Comparison of ENCODE assay signal across 8 cellular contexts in the genomic region with DNA sequence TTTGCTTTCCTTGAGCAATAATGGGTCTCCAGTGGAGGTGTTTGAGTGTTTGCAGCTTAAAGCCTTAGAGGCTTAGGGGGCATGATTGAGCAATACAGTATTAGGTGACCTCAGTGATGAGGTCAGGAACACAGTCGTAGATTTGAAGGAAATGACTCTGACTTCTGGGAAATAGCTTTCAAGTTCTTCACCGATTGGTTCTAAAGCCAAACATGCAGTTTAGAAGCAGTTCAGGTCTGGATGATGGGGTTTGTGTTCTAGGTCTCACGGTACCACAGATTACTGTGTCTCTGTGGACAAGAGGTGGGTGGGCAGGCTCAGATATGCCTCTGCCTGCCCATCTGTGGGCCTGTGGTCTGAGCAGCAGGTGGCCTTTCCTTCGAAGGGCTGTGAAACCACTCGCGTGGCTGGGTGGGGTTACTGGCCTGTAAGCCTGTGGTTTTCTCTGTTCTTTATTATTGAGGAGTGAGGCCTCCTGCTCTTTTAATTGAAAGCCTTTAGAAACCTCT. TPM values are rescaled to one million over a fixed set of nuclear protein-coding genes. Genes with fewer than 3 reads are reported as not detected.
DNase-seq lines count a peak whose midpoint lies in the region; ATAC-seq and TF ChIP-seq lines count a peak whose summit lies in the region.

No MANE protein-coding gene starts in this region.

- TF ChIP-seq EP300 in gastroesophageal sphincter (IDR thresholded peaks at IDR 0.05) = no peak

- no peak for TF ChIP-seq CTCF in Panc1 (IDR thresholded peaks at IDR 0.05)
- TF ChIP-seq CTCF in cardiac fibroblast (IDR thresholded peaks at IDR 0.05; ENCODE audit: low read depth, low read length) = no peak
- no peak for TF ChIP-seq CTCF in gastroesophageal sphincter (IDR thresholded peaks at IDR 0.05)

- peaks cover 15 to 34% (median 15%) of the 10 kb centered on the region in 3 donors for H3K4me1 Mint-ChIP-seq in naive B cell

- H3K4me3 ChIP-seq in Panc1 (ENCODE audit: low read depth in 2 of 2, low read length in 2 of 2) = no peak overlapping the region
- no peak overlapping the region for H3K4me3 ChIP-seq in cardiac fibroblast (replicated peaks in 1 of 2; ENCODE audit: low read depth in 2 of 2, low read length in 2 of 2)
- no peak overlapping the region for H3K4me3 ChIP-seq in gastroesophageal sphincter

- H3K4me3 Mint-ChIP-seq in naive B cell = peak overlapping the region; percentile 4 to 88 (median 72)

- in situ Hi-C loops in Panc1 (cut with HindIII; ENCODE audit: low pct_unique_long_range_greater_than_20kb, low sequenced_read_pairs) = no loop called here

- CTCF ChIA-PET in Panc1 (lab: Charles Lee) = no interaction called here

- intact Hi-C loops in Panc1 (cut with micrococcal nuclease; ENCODE audit: unreplicated experiment) = no loop called here

- no TSS peak for BruUV-seq in Panc1 (replicated peaks; lab: Mats Ljungman, UMichigan)

- POLR2A ChIA-PET in Panc1 (lab: Charles Lee) = no interaction called here

- ATAC-seq in GM18870 (IDR thresholded peaks at IDR 0.05; ENCODE audit: unreplicated experiment) = peak; percentile 61
- ATAC-seq in HG02759 (IDR thresholded peaks at IDR 0.05; ENCODE audit: unreplicated experiment) = peak; percentile 74
- ATAC-seq in Panc1 = no peak
- peak; percentile 77 to 80 for ATAC-seq in naive B cell (ENCODE audit: low read depth in 2 of 2)
- no peak for ATAC-seq in gastroesophageal sphincter

- peaks cover 22% of the 10 kb centered on the region for H3K36me3 ChIP-seq in Panc1 (ENCODE audit: control insufficient read depth, insufficient read depth, low read length)
- H3K36me3 ChIP-seq in gastroesophageal sphincter = peaks cover 0 to 30% of the 10 kb centered on the region in 2 donors

- H3K27ac Mint-ChIP-seq in naive B cell = peak overlapping the region; percentile 79 to 93 (median 88)

- no peaks in the 10 kb centered on the region for H3K27me3 Mint-ChIP-seq in naive B cell

- no peaks in the 10 kb centered on the region for H3K36me3 Mint-ChIP-seq in naive B cell

- no peak for TF ChIP-seq POLR2A in gastroesophageal sphincter (IDR thresholded peaks at IDR 0.05)

- DNase-seq in Panc1 (ENCODE audit: low read depth, low spot score) = no peak
- DNase-seq in cardiac fibroblast (ENCODE audit: low read depth in 2 of 2) = peak; percentile 86 to 89
- peak; percentile 21 for DNase-seq in naive B cell
- no peak for DNase-seq in NCI-H1092 treated with DMSO at 0.1 percent for 48 hours (lab: John Stamatoyannopoulos, UW)
- no peak for DNase-seq in hepatic stellate cell (ENCODE audit: low spot score)

- H3K27me3 ChIP-seq in Panc1 (ENCODE audit: control insufficient read depth, insufficient read depth, low read length) (no peaks in the 10 kb centered on the region), gastroesophageal sphincter (no peaks in the 10 kb centered on the region)

- H3K9me3 ChIP-seq in Panc1 (ENCODE audit: control insufficient read depth, insufficient read depth, low read depth, low read length) (no peaks in the 10 kb centered on the region), gastroesophageal sphincter (no peaks in the 10 kb centered on the region)

- H3K4me1 ChIP-seq in Panc1 (ENCODE audit: control insufficient read depth, insufficient read depth, low read length) = peaks cover 60% of the 10 kb centered on the region
- H3K4me1 ChIP-seq in gastroesophageal sphincter = peaks cover 0 to 36% (median 9%) of the 10 kb centered on the region in 3 donors

- no peaks in the 10 kb centered on the region for H3K9me3 Mint-ChIP-seq in naive B cell

- H3K27ac ChIP-seq in Panc1 (ENCODE audit: low read length) (peak overlapping the region; percentile 55), gastroesophageal sphincter (peak overlapping the region in 1 of 4 donors; percentile 19)

- WGBS in gastroesophageal sphincter (ENCODE audit: low coverage in 1 of 2), 2 donors = 66 to 75% methylated on average over 5 to 6 of the region's 6 CpGs

RNA-seq across cellular contexts. Expression of a gene that starts 7.8 kb away (rescaled TPM):
- total RNA-seq in Panc1 (2021; ENCODE audit: unreplicated experiment) (215 TPM), gastroesophageal sphincter (100 to 1,000 TPM in 1 of 4 donors, 10 to 100 TPM in 3; 20.9 to 110 (median 34.5) TPM)
- polyA plus RNA-seq in Panc1 (2012; ENCODE audit: insufficient read length) = 289 TPM
- polyA plus RNA-seq in naive B cell (ENCODE audit: low read depth in 6 of 6) = 1 to 10 TPM; 1.4 to 8.0 (median 4.6) TPM

RNA-seq across cellular contexts. Expression of a gene that starts 27.6 kb away (rescaled TPM):
- total RNA-seq in Panc1 (2021; ENCODE audit: unreplicated experiment) = 184 TPM
- 64.4 TPM for polyA plus RNA-seq in Panc1 (2012; ENCODE audit: insufficient read length)
- 100 to 1,000 TPM; 217 to 269 (median 220) TPM for polyA plus RNA-seq in naive B cell (ENCODE audit: low read depth in 6 of 6)
- 100 to 1,000 TPM; 115 to 185 (median 133) TPM for total RNA-seq in gastroesophageal sphincter

RNA-seq across cellular contexts. Expression of a gene that starts 58.5 kb away (rescaled TPM):
- total RNA-seq in Panc1 (2021; ENCODE audit: unreplicated experiment) (69.7 TPM), gastroesophageal sphincter (10 to 100 TPM; 15.5 to 43.1 (median 30.5) TPM)
- 61.6 TPM for polyA plus RNA-seq in Panc1 (2012; ENCODE audit: insufficient read length)
- polyA plus RNA-seq in naive B cell (ENCODE audit: low read depth in 6 of 6) = 10 to 100 TPM; 25.2 to 36.9 (median 31.4) TPM

Comparison
In these comparisons a context has a peak if more than half of its experiments do, and no peak if none do; other contexts are left out.
1. ATAC-seq: peak in GM18870 (single experiment), HG02759 (single experiment) and naive B cell (2 of 2); none in Panc1 (single experiment) and gastroesophageal sphincter (single experiment).
2. DNase-seq: peak in cardiac fibroblast (2 of 2) and naive B cell (single experiment); none in Panc1 (single experiment), NCI-H1092 treated with DMSO at 0.1 percent for 48 hours (single experiment) and hepatic stellate cell (single experiment).